In genomic region chr11:35785287-35786167, GRCh38 we compare ENCODE assay signal across 1 cellular context.
TF ChIP-seq lines count a peak whose summit lies in the region.

No MANE protein-coding gene starts in this region.

TF ChIP-seq in HepG2, 621 proteins besides CTCF, POLR2A, EP300 and RAD21 (continued from another document):
- TF ChIP-seq ZNF362 (CRISPR knock-in tag; IDR thresholded peaks at IDR 0.05; ENCODE audit: borderline replicate concordance) (no peak), ZNF766 (CRISPR knock-in tag; IDR thresholded peaks at IDR 0.05; ENCODE audit: borderline replicate concordance) (no peak)
